24 cellular contexts compared by ENCODE assay signal in genomic region chr11:130533871-130534270, GRCh38.
"Had no signal": no experiment of that assay in that cellular context is flagged by ENCODE, and none has a peak within 500 bp of the region (broad histone marks: within the 10 kb centered on the region; RNA-seq: fewer than 3 reads in every experiment).

No MANE protein-coding gene starts in this region.

- H3K9me3 ChIP-seq: esophagus squamous epithelium, gastroesophageal sphincter, heart right ventricle, left lung, ovary, spleen, testis, tibial nerve, upper lobe of left lung had no signal

- H3K4me1 ChIP-seq: esophagus squamous epithelium, gastroesophageal sphincter, left lung, testis, upper lobe of left lung had no signal

- H3K27me3 ChIP-seq: gastroesophageal sphincter, heart right ventricle, left lung, ovary, testis, tibial nerve, upper lobe of left lung had no signal

- H3K27ac ChIP-seq: esophagus squamous epithelium, gastroesophageal sphincter, heart right ventricle, left lung, ovary, skin epidermis, spleen, testis, tibial nerve, upper lobe of left lung had no signal

- H3K4me3 ChIP-seq: esophagus squamous epithelium, gastroesophageal sphincter, heart right ventricle, left lung, ovary, skin epidermis, spleen, testis, tibial nerve, upper lobe of left lung had no signal

- H3K36me3 ChIP-seq: esophagus squamous epithelium, gastroesophageal sphincter, heart right ventricle, left lung, ovary, spleen, tibial nerve, upper lobe of left lung had no signal

- DNase-seq: cortex of kidney; effector memory CD8-positive, alpha-beta T cell; erythroblast; esophagus squamous epithelium; glutamatergic neuron; heart right ventricle; hippocampal formation; left cardiac atrium; left lung; mesendoderm; midbrain; naive thymus-derived CD4-positive, alpha-beta T cell; occipital lobe; ovary; posterior cingulate gyrus; spleen; stimulated activated CD4-positive, alpha-beta T cell treated with anti-CD3 and anti-CD28 coated beads, Interleukin-4, amount 100 ng/mL, for 4 hours; stimulated activated naive CD8-positive, alpha-beta T cell treated with anti-CD3 and anti-CD28 coated beads, Interleukin-15, Interleukin-2, amounts not matched to agents 100 U/mL and 50 U/mL, for 24 hours; substantia nigra; testis; upper lobe of left lung had no signal
